8 cellular contexts compared by ENCODE assay signal in the genomic region with DNA sequence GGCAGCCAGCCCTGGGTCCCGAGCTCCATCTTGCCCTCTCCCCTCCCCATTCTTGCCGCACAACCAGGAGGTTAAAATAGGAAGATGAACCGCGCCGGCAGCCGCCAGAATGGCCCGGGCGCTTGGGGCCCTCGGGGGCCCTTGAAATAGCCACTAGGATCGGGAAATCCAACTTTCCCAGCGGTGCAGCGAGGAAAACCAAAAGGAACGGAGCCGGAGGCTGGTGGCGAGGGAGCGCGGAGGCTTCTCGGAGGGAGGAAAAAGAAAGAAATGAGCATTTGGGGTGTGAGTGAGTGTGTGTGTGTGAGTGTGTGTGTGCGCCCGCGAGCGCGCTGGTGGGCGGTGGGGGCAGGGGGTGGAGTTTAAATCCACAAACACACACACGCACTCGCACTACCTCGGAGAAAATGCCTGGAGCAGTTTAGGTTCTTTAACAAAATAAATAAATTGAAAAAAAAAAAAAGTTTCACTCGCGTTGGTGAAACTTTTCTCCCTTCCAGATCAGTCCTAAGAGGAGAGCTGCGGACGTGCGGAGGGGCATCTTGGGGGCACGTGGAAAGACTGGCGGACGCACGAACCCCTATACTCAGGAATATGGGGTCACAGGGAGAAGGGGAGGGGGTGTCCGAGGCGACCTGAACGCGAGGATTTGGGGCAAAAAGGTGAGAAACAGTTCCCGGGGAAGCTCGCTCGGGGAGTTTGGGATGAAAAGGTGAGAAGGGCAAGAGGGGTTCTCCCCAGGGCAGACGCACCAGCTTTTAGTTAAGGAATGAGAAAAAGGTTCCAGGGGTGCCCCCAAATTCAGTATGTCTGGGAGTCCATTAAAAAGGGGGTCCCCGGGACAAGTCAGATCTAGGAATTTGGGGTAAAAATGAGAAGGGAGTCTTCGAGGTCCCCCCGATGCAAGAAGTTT. TPM values are rescaled to one million over a fixed set of nuclear protein-coding genes. Genes with fewer than 3 reads are reported as not detected.
DNase-seq lines count a peak whose midpoint lies in the region; ATAC-seq, FAIRE-seq and TF ChIP-seq lines count a peak whose summit lies in the region.

No MANE protein-coding gene starts in this region.

- H2AFZ ChIP-seq in K562 (ENCODE audit: low read depth, low read length) = peak overlapping the region; percentile 63

- H3K9me1 ChIP-seq in K562 (ENCODE audit: control insufficient read depth, insufficient read depth, low read length) = no peaks in the 10 kb centered on the region

- TF ChIP-seq CTCF in K562 (IDR thresholded peaks at IDR 0.05 in 2 of 3, conservative IDR thresholded peaks at IDR 0.05 in 1 of 3; ENCODE audit: insufficient read depth in 2 of 3, low read depth in 1 of 3, low read length in 3 of 3) = no peak

- peaks cover 0 to 10% of the 10 kb centered on the region in 2 donors for H3K27me3 Mint-ChIP-seq in T-cell

- peak overlapping the region; percentile 82 for H3K4me2 ChIP-seq in K562 (ENCODE audit: insufficient read depth, low read length)
- H3K4me2 ChIP-seq in skeletal muscle satellite cell (ENCODE audit: low read length) = peak overlapping the region; percentile 98

- no peaks in the 10 kb centered on the region for H3K27me3 ChIP-seq in K562 (ENCODE audit: control insufficient read depth in 2 of 2, insufficient read depth in 2 of 2, low read length in 2 of 2)
- peaks cover 26% of the 10 kb centered on the region for H3K27me3 ChIP-seq in iPS-18a (ENCODE audit: control insufficient read depth, insufficient read depth, low read length)
- H3K27me3 ChIP-seq in skeletal muscle satellite cell (ENCODE audit: control insufficient read depth, insufficient read depth, low read length) = no peaks in the 10 kb centered on the region

- 1% methylated on average over 47 of the region's 47 CpGs for WGBS in K562 (ENCODE audit: insufficient coverage, low coverage, missing lambda C conversion rate)

- H3K27ac ChIP-seq in K562 (ENCODE audit: extremely low read depth, low read depth, low read length) (peak overlapping the region; percentile 26), iPS-18a (ENCODE audit: low read length) (no peak overlapping the region)

- intact Hi-C loops in K562 (cut with micrococcal nuclease) = no loop called here

- H3K9ac ChIP-seq in K562 (ENCODE audit: insufficient read depth in 1 of 2, low read depth in 2 of 2, low read length in 2 of 2) (peak overlapping the region; percentile 46 to 95), iPS-18a (ENCODE audit: low read length) (no peak overlapping the region), skeletal muscle satellite cell (ENCODE audit: low read depth, low read length) (peak overlapping the region; percentile 78)

- H3K36me3 Mint-ChIP-seq in T-cell = no peaks in the 10 kb centered on the region

- CTCF ChIA-PET in T-cell (lab: Charles Lee) (no interaction called here), K562 (lab: Yijun Ruan, JAX; ENCODE audit: low intra/inter-chr PET ratio) (interaction anchor here (0.6 to 0.7 kb wide), 2 partner anchors 60 to 220 kb away, joined by 4 to 8 read pairs; no protein-coding TSS in a partner anchor)

- no peaks in the 10 kb centered on the region for H4K20me1 ChIP-seq in K562 (replicated peaks; ENCODE audit: control insufficient read depth, insufficient read depth, low read length)

- peaks cover 21% of the 10 kb centered on the region for H3K79me2 ChIP-seq in K562 (ENCODE audit: control insufficient read depth, insufficient read depth, low read length)

- H3K4me1 Mint-ChIP-seq in T-cell = peaks cover 24 to 28% (median 25%) of the 10 kb centered on the region in 3 donors

- no peak for TF ChIP-seq RAD21 in K562 (CRISPR knock-in tag; conservative IDR thresholded peaks at IDR 0.05 in 1 of 2, IDR thresholded peaks at IDR 0.05 in 1 of 2)

- no TSS peak for BruUV-seq in K562 (replicated peaks; lab: Mats Ljungman, UMichigan)

- H3K27ac Mint-ChIP-seq in T-cell = peak overlapping the region; percentile 23 to 80

- TF ChIP-seq EP300 in K562 (IDR thresholded peaks at IDR 0.05; ENCODE audit: low read length) = no peak

- H3K9me3 Mint-ChIP-seq in T-cell = no peaks in the 10 kb centered on the region

- no peaks in the 10 kb centered on the region; the same call in none of the 2 replicates for H3K9me3 ChIP-seq in K562 (replicated peaks; ENCODE audit: control insufficient read depth, insufficient read depth, low read depth, low read length)
- H3K9me3 ChIP-seq in iPS-18a (ENCODE audit: control insufficient read depth, low read depth, low read length) = no peaks in the 10 kb centered on the region
- no peaks in the 10 kb centered on the region for H3K9me3 ChIP-seq in skeletal muscle satellite cell (replicated peaks; ENCODE audit: low read length)

- DNase-seq in activated CD4-positive, CD25-positive, alpha-beta regulatory T cell treated with anti-CD3 and anti-CD28 coated beads, Interleukin-2, amount 50 U/mL, for 16 hours (ENCODE audit: low read depth, low spot score) = peak; percentile 21
- DNase-seq in activated CD4-positive, CD25-positive, alpha-beta regulatory T cell treated with anti-CD3 and anti-CD28 coated beads, Interleukin-2, amount 50 U/mL, for 72 hours = no peak
- DNase-seq in T-cell (peak in 33 of 34 experiments; percentile 24 to 65 (median 53)), K562 (ENCODE audit: extremely low read depth in 1 of 4, low spot score in 3 of 4) (peak; percentile 37 to 73 (median 46))

- H3K4me3 ChIP-seq in K562 = peak overlapping the region; percentile 46
- H3K4me3 ChIP-seq in iPS-18a (ENCODE audit: low read length) = peak overlapping the region; percentile 62
- peak overlapping the region; percentile 73 for H3K4me3 ChIP-seq in skeletal muscle satellite cell (ENCODE audit: low read length)

- ATAC-seq in T-cell (replicated peaks in 1 of 4) (no peak), K562 (no peak), GM18873 (IDR thresholded peaks at IDR 0.05; ENCODE audit: low FRiP score, unreplicated experiment) (no peak), GM21515 (IDR thresholded peaks at IDR 0.05; ENCODE audit: unreplicated experiment) (no peak)

- POLR2A ChIA-PET in T-cell (lab: Charles Lee) (no interaction called here), K562 (lab: Yijun Ruan, JAX) (interaction anchor here (0.6 to 2.3 kb wide), 6 partner anchors 9 to 383 kb away, joined by 3 to 6 read pairs (median 3); no protein-coding TSS in a partner anchor)

- in situ Hi-C loops in K562 (cut with MboI) = no loop called here

- H3K4me1 ChIP-seq in K562 (replicated peaks in 1 of 2; ENCODE audit: control insufficient read depth in 2 of 2, insufficient read depth in 2 of 2, low read length in 2 of 2) = peaks cover 9 to 20% of the 10 kb centered on the region in 2 experiments; a peak in 4 of 5 replicates
- no peaks in the 10 kb centered on the region for H3K4me1 ChIP-seq in iPS-18a (ENCODE audit: control insufficient read depth, low read depth, low read length)
- peaks cover 21% of the 10 kb centered on the region for H3K4me1 ChIP-seq in skeletal muscle satellite cell (ENCODE audit: control insufficient read depth, insufficient read depth, low read length)

- peak; percentile 51 for FAIRE-seq in K562 (lab: Jason Lieb, UNC)

- H3K4me3 Mint-ChIP-seq in T-cell = peak overlapping the region; percentile 83 to 97 (median 89)

- H3K36me3 ChIP-seq in K562 (ENCODE audit: control insufficient read depth, insufficient read depth, low read length) (no peaks in the 10 kb centered on the region), iPS-18a (ENCODE audit: control insufficient read depth, low read depth, low read length) (no peaks in the 10 kb centered on the region), skeletal muscle satellite cell (ENCODE audit: insufficient read depth, low read length) (no peaks in the 10 kb centered on the region)

- no peak for TF ChIP-seq POLR2A in K562 (conservative IDR thresholded peaks at IDR 0.05)

RNA-seq across cellular contexts. Expression of a gene that starts 1.3 kb away (rescaled TPM):
- total RNA-seq in T-cell (10 to 100 TPM in 1 of 5 donors, 1 to 10 TPM in 4; 4.7 to 11.6 (median 7.8) TPM), K562 (2014; rRNA removed) (18.7 and 24.0 TPM in 2 replicates), K562 (2014; rRNA removed; fragmentation: Illumina TruSeq; extraction: Trizol) (4.4 and 5.3 TPM in 2 replicates), K562 (2015; rRNA removed; fragmentation: Illumina TruSeq; extraction: Trizol) (7.4 and 7.6 TPM in 2 replicates), K562 (2021) (18.3 and 18.9 TPM in 2 replicates)
- total RNA-seq in K562 (2011; cell fraction: chromatin; rRNA removed; ENCODE audit: low replicate concordance) = 29.2 and 31.8 TPM in 2 replicates
- total RNA-seq in K562 (2011; cell fraction: nucleolus; rRNA removed) = 18.3 and 22.4 TPM in 2 replicates
- total RNA-seq in K562 (2011; cell fraction: nucleoplasm; rRNA removed) = 18.6 and 20.1 TPM in 2 replicates
- polyA plus RNA-seq in K562 (2011; rRNA removed) (8.7 and 9.8 TPM in 2 replicates), K562 (2014; fragmentation: Illumina TruSeq; extraction: Trizol) (9.4 and 11.3 TPM in 2 replicates), K562 (2014; fragmentation: Nextera tagmentation; extraction: Ambion mirVana) (1 to 10 TPM; 3.6 to 4.4 TPM), K562 (2014; rRNA removed) (11.1 and 11.4 TPM in 2 replicates)
- 14.8 and 32.1 TPM in 2 replicates for polyA plus RNA-seq in K562 (2011; cell fraction: cytosol; rRNA removed)
- polyA plus RNA-seq in K562 (2011; cell fraction: nucleus; rRNA removed) = 20.8 and 44.3 TPM in 2 replicates
- polyA plus RNA-seq in K562 (2012) = 10.9 and 12.9 TPM in 2 replicates
- 8.9 and 11.7 TPM in 2 replicates for polyA minus RNA-seq in K562 (2011; rRNA and poly(A)+ RNA removed)
- 10.7 and 12.8 TPM in 2 replicates for polyA minus RNA-seq in K562 (2011; cell fraction: cytosol; rRNA and poly(A)+ RNA removed)
- polyA minus RNA-seq in K562 (2011; cell fraction: nucleus; rRNA and poly(A)+ RNA removed) = 9.2 and 11.2 TPM in 2 replicates
- total RNA-seq in skeletal muscle satellite cell (2012; rRNA removed) = 5.6 and 6.1 TPM in 2 replicates

RNA-seq across cellular contexts. Expression of a gene that starts 26.5 kb away (rescaled TPM):
- total RNA-seq in T-cell = not detected
- not detected in 2 replicates for total RNA-seq in K562 (2011; cell fraction: chromatin; rRNA removed; ENCODE audit: low replicate concordance)
- total RNA-seq in K562 (2011; cell fraction: nucleolus; rRNA removed) = not detected in 2 replicates
- total RNA-seq in K562 (2011; cell fraction: nucleoplasm; rRNA removed) = not detected in 2 replicates
- total RNA-seq in K562 (2014; rRNA removed) = not detected in 2 replicates
- total RNA-seq in K562 (2014; rRNA removed; fragmentation: Illumina TruSeq; extraction: Trizol) = 0.07 TPM in 1 of 2 replicates, not detected in the other
- 0.11 TPM in 1 of 2 replicates, not detected in the other for total RNA-seq in K562 (2015; rRNA removed; fragmentation: Illumina TruSeq; extraction: Trizol)
- 0.11 TPM in 1 of 2 replicates, not detected in the other for total RNA-seq in K562 (2021)
- not detected in 2 replicates for polyA plus RNA-seq in K562 (2011; rRNA removed)
- not detected in 2 replicates for polyA plus RNA-seq in K562 (2011; cell fraction: cytosol; rRNA removed)
- polyA plus RNA-seq in K562 (2011; cell fraction: nucleus; rRNA removed) = 0.10 TPM in 1 of 2 replicates, not detected in the other
- 0.17 and 0.44 TPM in 2 replicates for polyA plus RNA-seq in K562 (2012)
- not detected in 2 replicates for polyA plus RNA-seq in K562 (2014; fragmentation: Illumina TruSeq; extraction: Trizol)
- under 1 TPM in 1 of 2 experiments, not detected in 1; 0.11 TPM for polyA plus RNA-seq in K562 (2014; fragmentation: Nextera tagmentation; extraction: Ambion mirVana)
- 0.08 TPM in 1 of 2 replicates, not detected in the other for polyA plus RNA-seq in K562 (2014; rRNA removed)
- 0.14 and 0.51 TPM in 2 replicates for polyA minus RNA-seq in K562 (2011; rRNA and poly(A)+ RNA removed)
- polyA minus RNA-seq in K562 (2011; cell fraction: cytosol; rRNA and poly(A)+ RNA removed) = not detected in 2 replicates
- not detected in 2 replicates for polyA minus RNA-seq in K562 (2011; cell fraction: nucleus; rRNA and poly(A)+ RNA removed)
- not detected in 2 replicates for total RNA-seq in skeletal muscle satellite cell (2012; rRNA removed)
